1 cellular context compared by ENCODE assay signal in the genomic region with DNA sequence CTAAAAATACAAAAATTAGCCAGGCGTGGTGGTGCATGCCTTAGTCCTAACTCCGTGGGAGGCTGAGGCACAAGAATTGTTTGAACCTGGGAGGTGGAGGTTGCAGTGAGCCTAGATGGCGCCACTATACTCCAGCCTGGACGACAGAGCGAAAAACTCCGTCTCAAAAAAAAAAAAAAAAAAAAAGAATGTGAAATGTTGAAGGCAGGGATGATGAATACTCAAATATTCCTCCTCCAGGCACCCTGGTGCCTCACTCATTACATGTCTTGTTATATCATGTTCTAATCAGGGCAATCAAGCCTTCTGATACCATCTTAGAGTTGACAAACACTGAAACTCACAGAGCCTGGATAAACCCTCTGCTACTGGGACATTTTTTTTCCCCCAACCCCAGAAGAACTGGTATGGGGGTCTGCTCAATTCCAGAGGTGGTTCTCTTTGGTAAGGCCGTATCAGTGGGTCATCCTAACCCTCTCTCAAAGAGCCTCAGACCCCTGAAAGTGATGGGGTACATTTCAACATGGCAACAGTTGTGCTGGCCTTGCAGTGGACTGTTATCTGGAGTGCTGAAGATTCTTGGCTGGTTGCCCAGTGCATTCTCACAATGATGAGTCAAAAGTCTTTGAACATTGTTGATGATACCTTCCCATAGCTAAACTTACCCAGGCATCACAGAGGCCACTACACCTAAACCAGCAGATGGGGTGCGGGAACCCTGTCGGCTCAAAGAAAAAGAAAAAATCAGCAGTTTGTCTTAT.
TF ChIP-seq lines count a peak whose summit lies in the region.

No MANE protein-coding gene starts in this region.

TF ChIP-seq in HepG2, 621 proteins besides CTCF, POLR2A, EP300 and RAD21 (continued from another document):
- TF ChIP-seq GATAD2A (CRISPR knock-in tag; IDR thresholded peaks at IDR 0.05) (peak; percentile 16; the same call in 1 of the 2 replicates), STAG1 (CRISPR knock-in tag; IDR thresholded peaks at IDR 0.05) (peak; percentile 14; the same call in 1 of the 2 replicates), TCF7 (IDR thresholded peaks at IDR 0.05; ENCODE audit: low read depth) (peak; percentile 32; the same call in 1 of the 2 replicates), EED (CRISPR knock-in tag; IDR thresholded peaks at IDR 0.05) (no peak), ZMYM3 (CRISPR knock-in tag; IDR thresholded peaks at IDR 0.05) (no peak), SOX13 (IDR thresholded peaks at IDR 0.05) (no peak), SOX13 (CRISPR knock-in tag; conservative IDR thresholded peaks at IDR 0.05 in 1 of 2, IDR thresholded peaks at IDR 0.05 in 1 of 2) (peak in 1 of 2 experiments; percentile 17; a peak in 1 of 4 replicates), ZNF687 (CRISPR knock-in tag; IDR thresholded peaks at IDR 0.05) (no peak), HNF4A (CRISPR knock-in tag; IDR thresholded peaks at IDR 0.05) (no peak), SOX5 (CRISPR knock-in tag; IDR thresholded peaks at IDR 0.05; ENCODE audit: borderline replicate concordance) (peak; percentile 42; the same call in 1 of the 2 replicates), LCORL (IDR thresholded peaks at IDR 0.05) (no peak), LCORL (CRISPR knock-in tag; IDR thresholded peaks at IDR 0.05) (0 out of 2 replicates have a peak, but pooled peaks have one; percentile 48), GLI4 (CRISPR knock-in tag; IDR thresholded peaks at IDR 0.05; ENCODE audit: borderline replicate concordance) (no peak), ZNF644 (CRISPR knock-in tag; IDR thresholded peaks at IDR 0.05; ENCODE audit: low read depth) (peak; percentile 89), BCL6 (CRISPR knock-in tag; IDR thresholded peaks at IDR 0.05) (peak; percentile 40; the same call in 1 of the 2 replicates), CENPT (CRISPR knock-in tag; IDR thresholded peaks at IDR 0.05; ENCODE audit: low read depth) (no peak), SAP130 (CRISPR knock-in tag; IDR thresholded peaks at IDR 0.05; ENCODE audit: low read depth) (peak; percentile 38; the same call in 1 of the 2 replicates), ZNF331 (CRISPR knock-in tag; IDR thresholded peaks at IDR 0.05) (0 out of 2 replicates have a peak, but pooled peaks have one; percentile 19), RBFOX2 (IDR thresholded peaks at IDR 0.05; ENCODE audit: low read depth, low read length) (no peak), ZNF816 (CRISPR knock-in tag; IDR thresholded peaks at IDR 0.05; ENCODE audit: borderline replicate concordance) (no peak), FOSL2 (CRISPR knock-in tag; IDR thresholded peaks at IDR 0.05) (peak; percentile 82), ZNF7 (CRISPR knock-in tag; IDR thresholded peaks at IDR 0.05) (no peak), ZNF441 (CRISPR knock-in tag; IDR thresholded peaks at IDR 0.05; ENCODE audit: borderline replicate concordance) (no peak), SIX4 (CRISPR knock-in tag; IDR thresholded peaks at IDR 0.05) (no peak), CBX2 (IDR thresholded peaks at IDR 0.05; ENCODE audit: low read depth, low read length) (no peak), CBX2 (CRISPR knock-in tag; IDR thresholded peaks at IDR 0.05; ENCODE audit: low read depth) (no peak), ZNF605 (CRISPR knock-in tag; IDR thresholded peaks at IDR 0.05) (no peak)
- TF ChIP-seq, protein P1, sequence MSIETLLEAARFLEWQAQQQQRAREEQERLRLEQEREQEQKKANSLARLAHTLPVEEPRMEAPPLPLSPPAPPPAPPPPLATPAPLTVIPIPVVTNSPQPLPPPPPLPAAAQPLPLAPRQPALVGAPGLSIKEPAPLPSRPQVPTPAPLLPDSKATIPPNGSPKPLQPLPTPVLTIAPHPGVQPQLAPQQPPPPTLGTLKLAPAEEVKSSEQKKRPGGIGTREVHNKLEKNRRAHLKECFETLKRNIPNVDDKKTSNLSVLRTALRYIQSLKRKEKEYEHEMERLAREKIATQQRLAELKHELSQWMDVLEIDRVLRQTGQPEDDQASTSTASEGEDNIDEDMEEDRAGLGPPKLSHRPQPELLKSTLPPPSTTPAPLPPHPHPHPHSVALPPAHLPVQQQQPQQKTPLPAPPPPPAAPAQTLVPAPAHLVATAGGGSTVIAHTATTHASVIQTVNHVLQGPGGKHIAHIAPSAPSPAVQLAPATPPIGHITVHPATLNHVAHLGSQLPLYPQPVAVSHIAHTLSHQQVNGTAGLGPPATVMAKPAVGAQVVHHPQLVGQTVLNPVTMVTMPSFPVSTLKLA (IDR thresholded peaks at IDR 0.05): no peak
- TF ChIP-seq, protein P2, sequence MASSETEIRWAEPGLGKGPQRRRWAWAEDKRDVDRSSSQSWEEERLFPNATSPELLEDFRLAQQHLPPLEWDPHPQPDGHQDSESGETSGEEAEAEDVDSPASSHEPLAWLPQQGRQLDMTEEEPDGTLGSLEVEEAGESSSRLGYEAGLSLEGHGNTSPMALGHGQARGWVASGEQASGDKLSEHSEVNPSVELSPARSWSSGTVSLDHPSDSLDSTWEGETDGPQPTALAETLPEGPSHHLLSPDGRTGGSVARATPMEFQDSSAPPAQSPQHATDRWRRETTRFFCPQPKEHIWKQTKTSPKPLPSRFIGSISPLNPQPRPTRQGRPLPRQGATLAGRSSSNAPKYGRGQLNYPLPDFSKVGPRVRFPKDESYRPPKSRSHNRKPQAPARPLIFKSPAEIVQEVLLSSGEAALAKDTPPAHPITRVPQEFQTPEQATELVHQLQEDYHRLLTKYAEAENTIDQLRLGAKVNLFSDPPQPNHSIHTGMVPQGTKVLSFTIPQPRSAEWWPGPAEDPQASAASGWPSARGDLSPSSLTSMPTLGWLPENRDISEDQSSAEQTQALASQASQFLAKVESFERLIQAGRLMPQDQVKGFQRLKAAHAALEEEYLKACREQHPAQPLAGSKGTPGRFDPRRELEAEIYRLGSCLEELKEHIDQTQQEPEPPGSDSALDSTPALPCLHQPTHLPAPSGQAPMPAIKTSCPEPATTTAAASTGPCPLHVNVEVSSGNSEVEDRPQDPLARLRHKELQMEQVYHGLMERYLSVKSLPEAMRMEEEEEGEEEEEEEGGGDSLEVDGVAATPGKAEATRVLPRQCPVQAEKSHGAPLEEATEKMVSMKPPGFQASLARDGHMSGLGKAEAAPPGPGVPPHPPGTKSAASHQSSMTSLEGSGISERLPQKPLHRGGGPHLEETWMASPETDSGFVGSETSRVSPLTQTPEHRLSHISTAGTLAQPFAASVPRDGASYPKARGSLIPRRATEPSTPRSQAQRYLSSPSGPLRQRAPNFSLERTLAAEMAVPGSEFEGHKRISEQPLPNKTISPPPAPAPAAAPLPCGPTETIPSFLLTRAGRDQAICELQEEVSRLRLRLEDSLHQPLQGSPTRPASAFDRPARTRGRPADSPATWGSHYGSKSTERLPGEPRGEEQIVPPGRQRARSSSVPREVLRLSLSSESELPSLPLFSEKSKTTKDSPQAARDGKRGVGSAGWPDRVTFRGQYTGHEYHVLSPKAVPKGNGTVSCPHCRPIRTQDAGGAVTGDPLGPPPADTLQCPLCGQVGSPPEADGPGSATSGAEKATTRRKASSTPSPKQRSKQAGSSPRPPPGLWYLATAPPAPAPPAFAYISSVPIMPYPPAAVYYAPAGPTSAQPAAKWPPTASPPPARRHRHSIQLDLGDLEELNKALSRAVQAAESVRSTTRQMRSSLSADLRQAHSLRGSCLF (CRISPR knock-in tag; IDR thresholded peaks at IDR 0.05; ENCODE audit: borderline replicate concordance): no peak
- TF ChIP-seq, protein P3, sequence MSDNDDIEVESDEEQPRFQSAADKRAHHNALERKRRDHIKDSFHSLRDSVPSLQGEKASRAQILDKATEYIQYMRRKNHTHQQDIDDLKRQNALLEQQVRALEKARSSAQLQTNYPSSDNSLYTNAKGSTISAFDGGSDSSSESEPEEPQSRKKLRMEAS (IDR thresholded peaks at IDR 0.05): no peak
